Comparison of ENCODE assay signal across 8 cellular contexts in genomic region chr18:63050667-63051395, GRCh38.
DNase-seq lines count a peak whose midpoint lies in the region; ATAC-seq and TF ChIP-seq lines count a peak whose summit lies in the region.
"Not testable (repeated sequence)": the region's sequence is repeated elsewhere in the genome, so short reads cannot be mapped to it uniquely, and the experiment has no call there.

No MANE protein-coding gene starts in this region.

- ATAC-seq in GM18511 (IDR thresholded peaks at IDR 0.05; ENCODE audit: unreplicated experiment), result peak; percentile 82
- peak; percentile 80 for ATAC-seq in GM19395 (IDR thresholded peaks at IDR 0.05; ENCODE audit: unreplicated experiment)
- peak; percentile 79 for ATAC-seq in GM21529 (IDR thresholded peaks at IDR 0.05; ENCODE audit: unreplicated experiment)
- peak; percentile 51 for ATAC-seq in HG02798 (IDR thresholded peaks at IDR 0.05; ENCODE audit: poor library complexity, unreplicated experiment)
- ATAC-seq in HG03342 (IDR thresholded peaks at IDR 0.05; ENCODE audit: unreplicated experiment), result peak; percentile 52
- ATAC-seq in WTC11, result not testable (repeated sequence)
- peak; percentile 22 for ATAC-seq in naive thymus-derived CD4-positive, alpha-beta T cell

- H3K27ac Mint-ChIP-seq in WTC11; naive thymus-derived CD4-positive, alpha-beta T cell: not testable (repeated sequence)

- POLR2A ChIA-PET in WTC11 (lab: Charles Lee); naive thymus-derived CD4-positive, alpha-beta T cell (lab: Charles Lee): not testable (repeated sequence)

- peak overlapping the region in 1 of 11 experiments; percentile 33; a peak in 3 of 22 replicates for H3K27ac ChIP-seq in BLaER1 treated with 17β-estradiol and CSF1 and Interleukin-3, amounts not matched to agents 10 nM and 100 nM
- H3K27ac ChIP-seq in naive thymus-derived CD4-positive, alpha-beta T cell (ENCODE audit: low read depth, low read length), result not testable (repeated sequence)

- not testable (repeated sequence) for H3K27me3 Mint-ChIP-seq in WTC11 (ENCODE audit: low read depth)
- H3K27me3 Mint-ChIP-seq in naive thymus-derived CD4-positive, alpha-beta T cell, result peaks cover 0 to 32% (median 0%) of the 10 kb centered on the region in 5 donors

- H3K4me3 Mint-ChIP-seq in WTC11; naive thymus-derived CD4-positive, alpha-beta T cell: not testable (repeated sequence)

- CTCF ChIA-PET in WTC11 (lab: Charles Lee), result interaction anchor here (0.9 kb wide), 1 partner anchor 28 kb away, joined by 3 read pairs; no protein-coding TSS in a partner anchor
- CTCF ChIA-PET in naive thymus-derived CD4-positive, alpha-beta T cell (lab: Charles Lee), result not testable (repeated sequence)

- H3K4me1 Mint-ChIP-seq in WTC11, result not testable (repeated sequence)
- H3K4me1 Mint-ChIP-seq in naive thymus-derived CD4-positive, alpha-beta T cell, result peaks cover 5 to 28% (median 7%) of the 10 kb centered on the region in 7 donors

- not testable (repeated sequence) for H3K36me3 ChIP-seq in BLaER1 treated with 17β-estradiol and CSF1 and Interleukin-3, amounts not matched to agents 10 nM and 100 nM; naive thymus-derived CD4-positive, alpha-beta T cell (ENCODE audit: control insufficient read depth in 2 of 3, insufficient read depth in 3 of 3, low read length in 3 of 3)

- peaks cover 13 to 52% (median 34%) of the 10 kb centered on the region in 10 experiments for H3K4me1 ChIP-seq in BLaER1 treated with 17β-estradiol and CSF1 and Interleukin-3, amounts not matched to agents 10 nM and 100 nM
- peaks cover 0 to 24% of the 10 kb centered on the region in 2 donors for H3K4me1 ChIP-seq in naive thymus-derived CD4-positive, alpha-beta T cell (ENCODE audit: control insufficient read depth in 2 of 2, insufficient read depth in 2 of 2, low read length in 2 of 2)

- not testable (repeated sequence) for TF ChIP-seq CTCF in WTC11 (IDR thresholded peaks at IDR 0.05)

- DNase-seq in WTC11 (ENCODE audit: low spot score); naive thymus-derived CD4-positive, alpha-beta T cell: not testable (repeated sequence)

- not testable (repeated sequence) for H4K20me1 ChIP-seq in BLaER1 treated with 17β-estradiol and CSF1 and Interleukin-3, amounts not matched to agents 10 nM and 100 nM

- H3K27me3 ChIP-seq in BLaER1 treated with 17β-estradiol and CSF1 and Interleukin-3, amounts not matched to agents 10 nM and 100 nM; naive thymus-derived CD4-positive, alpha-beta T cell (ENCODE audit: control insufficient read depth in 2 of 2, insufficient read depth in 2 of 2, low read length in 2 of 2): not testable (repeated sequence)

- peak overlapping the region in 10 of 11 experiments; percentile 17 to 66 (median 54); a peak in 18 of 22 replicates for H3K4me2 ChIP-seq in BLaER1 treated with 17β-estradiol and CSF1 and Interleukin-3, amounts not matched to agents 10 nM and 100 nM

- H3K9me3 Mint-ChIP-seq in WTC11; naive thymus-derived CD4-positive, alpha-beta T cell: not testable (repeated sequence)

- not testable (repeated sequence) for H3K4me3 ChIP-seq in BLaER1 treated with 17β-estradiol and CSF1 and Interleukin-3, amounts not matched to agents 10 nM and 100 nM; naive thymus-derived CD4-positive, alpha-beta T cell (ENCODE audit: low read length)

- intact Hi-C loops in naive thymus-derived CD4-positive, alpha-beta T cell (cut with micrococcal nuclease), result not testable (repeated sequence)

- peak overlapping the region in 2 of 11 experiments; percentile 8 to 10; a peak in 1 of 22 replicates for H3K9ac ChIP-seq in BLaER1 treated with 17β-estradiol and CSF1 and Interleukin-3, amounts not matched to agents 10 nM and 100 nM

- H3K9me3 ChIP-seq in BLaER1 treated with 17β-estradiol and CSF1 and Interleukin-3, amounts not matched to agents 10 nM and 100 nM (replicated peaks in 1 of 11); naive thymus-derived CD4-positive, alpha-beta T cell (ENCODE audit: control insufficient read depth in 2 of 3, low read length in 3 of 3): not testable (repeated sequence)

- H3K36me3 Mint-ChIP-seq in WTC11; naive thymus-derived CD4-positive, alpha-beta T cell: not testable (repeated sequence)

TF ChIP-seq in WTC11, 78 proteins besides CTCF, POLR2A, EP300 and RAD21:
- peak; percentile 44; the same call in 1 of the 2 replicates for TF ChIP-seq ZNF121 (CRISPR knock-in tag; IDR thresholded peaks at IDR 0.05)
